In genomic region chr4:8442596-8443358, GRCh38 we compare ENCODE assay signal across 1 cellular context.
TF ChIP-seq lines count a peak whose summit lies in the region.

No MANE protein-coding gene starts in this region.

TF ChIP-seq in GM12878, 131 proteins besides CTCF, POLR2A, EP300 and RAD21 (continued from another document):
- TF ChIP-seq, protein P1, sequence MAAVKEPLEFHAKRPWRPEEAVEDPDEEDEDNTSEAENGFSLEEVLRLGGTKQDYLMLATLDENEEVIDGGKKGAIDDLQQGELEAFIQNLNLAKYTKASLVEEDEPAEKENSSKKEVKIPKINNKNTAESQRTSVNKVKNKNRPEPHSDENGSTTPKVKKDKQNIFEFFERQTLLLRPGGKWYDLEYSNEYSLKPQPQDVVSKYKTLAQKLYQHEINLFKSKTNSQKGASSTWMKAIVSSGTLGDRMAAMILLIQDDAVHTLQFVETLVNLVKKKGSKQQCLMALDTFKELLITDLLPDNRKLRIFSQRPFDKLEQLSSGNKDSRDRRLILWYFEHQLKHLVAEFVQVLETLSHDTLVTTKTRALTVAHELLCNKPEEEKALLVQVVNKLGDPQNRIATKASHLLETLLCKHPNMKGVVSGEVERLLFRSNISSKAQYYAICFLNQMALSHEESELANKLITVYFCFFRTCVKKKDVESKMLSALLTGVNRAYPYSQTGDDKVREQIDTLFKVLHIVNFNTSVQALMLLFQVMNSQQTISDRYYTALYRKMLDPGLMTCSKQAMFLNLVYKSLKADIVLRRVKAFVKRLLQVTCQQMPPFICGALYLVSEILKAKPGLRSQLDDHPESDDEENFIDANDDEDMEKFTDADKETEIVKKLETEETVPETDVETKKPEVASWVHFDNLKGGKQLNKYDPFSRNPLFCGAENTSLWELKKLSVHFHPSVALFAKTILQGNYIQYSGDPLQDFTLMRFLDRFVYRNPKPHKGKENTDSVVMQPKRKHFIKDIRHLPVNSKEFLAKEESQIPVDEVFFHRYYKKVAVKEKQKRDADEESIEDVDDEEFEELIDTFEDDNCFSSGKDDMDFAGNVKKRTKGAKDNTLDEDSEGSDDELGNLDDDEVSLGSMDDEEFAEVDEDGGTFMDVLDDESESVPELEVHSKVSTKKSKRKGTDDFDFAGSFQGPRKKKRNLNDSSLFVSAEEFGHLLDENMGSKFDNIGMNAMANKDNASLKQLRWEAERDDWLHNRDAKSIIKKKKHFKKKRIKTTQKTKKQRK (IDR thresholded peaks at IDR 0.05; ENCODE audit: low read depth, low read length) = no peak
- TF ChIP-seq SP1 (IDR thresholded peaks at IDR 0.05; ENCODE audit: low read depth, low read length) (no peak), CBX5 (IDR thresholded peaks at IDR 0.05; ENCODE audit: low read depth) (no peak), YY1 (IDR thresholded peaks at IDR 0.05; ENCODE audit: low read depth, low read length) (no peak), RUNX3 (IDR thresholded peaks at IDR 0.05; ENCODE audit: low read length) (no peak), GATAD2B (conservative IDR thresholded peaks at IDR 0.05; ENCODE audit: low read depth) (no peak), JUND (IDR thresholded peaks at IDR 0.05; ENCODE audit: low read depth, low read length) (no peak), SIX5 (IDR thresholded peaks at IDR 0.05; ENCODE audit: low read depth, low read length, severe bottlenecking) (no peak)
